Comparison of ENCODE assay signal across 1 cellular context in the genomic region with DNA sequence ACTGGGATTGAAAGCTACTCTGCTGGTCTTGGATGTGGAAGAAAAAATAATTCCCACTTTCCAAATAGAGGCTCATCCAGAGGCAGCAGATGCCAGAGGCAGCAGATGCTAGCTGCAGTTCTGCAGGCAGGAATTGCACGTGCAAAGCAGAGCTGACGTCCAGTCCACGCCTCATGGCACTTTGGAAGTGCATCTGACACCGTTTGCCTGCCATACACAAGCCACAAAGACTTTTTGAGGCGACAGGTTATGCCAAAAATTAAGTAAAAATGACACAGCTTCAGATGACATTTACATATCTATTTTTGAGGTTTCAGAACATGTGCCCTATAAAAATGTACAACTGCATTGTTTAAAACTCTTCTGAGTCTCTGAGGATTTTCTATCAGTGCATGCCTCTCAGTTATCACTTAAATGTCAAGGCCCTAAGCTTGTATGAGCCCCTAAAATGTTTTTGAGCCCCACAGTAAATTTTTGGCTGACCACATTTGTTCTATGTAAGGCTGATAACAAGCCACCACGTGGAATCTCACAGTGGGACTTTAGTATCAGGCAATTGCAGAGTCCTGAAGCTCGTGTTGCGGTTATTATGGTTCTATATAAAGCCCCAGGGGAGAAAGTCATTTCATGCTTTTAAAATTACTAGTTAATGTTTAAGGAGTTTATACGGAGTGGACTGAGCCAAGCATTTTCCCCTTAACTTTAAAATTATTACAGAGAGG.
TF ChIP-seq lines count a peak whose summit lies in the region.

No MANE protein-coding gene starts in this region.

TF ChIP-seq in GM12878, 131 proteins besides CTCF, POLR2A, EP300 and RAD21 (continued from another document and continues in another):
- TF ChIP-seq, protein P1, sequence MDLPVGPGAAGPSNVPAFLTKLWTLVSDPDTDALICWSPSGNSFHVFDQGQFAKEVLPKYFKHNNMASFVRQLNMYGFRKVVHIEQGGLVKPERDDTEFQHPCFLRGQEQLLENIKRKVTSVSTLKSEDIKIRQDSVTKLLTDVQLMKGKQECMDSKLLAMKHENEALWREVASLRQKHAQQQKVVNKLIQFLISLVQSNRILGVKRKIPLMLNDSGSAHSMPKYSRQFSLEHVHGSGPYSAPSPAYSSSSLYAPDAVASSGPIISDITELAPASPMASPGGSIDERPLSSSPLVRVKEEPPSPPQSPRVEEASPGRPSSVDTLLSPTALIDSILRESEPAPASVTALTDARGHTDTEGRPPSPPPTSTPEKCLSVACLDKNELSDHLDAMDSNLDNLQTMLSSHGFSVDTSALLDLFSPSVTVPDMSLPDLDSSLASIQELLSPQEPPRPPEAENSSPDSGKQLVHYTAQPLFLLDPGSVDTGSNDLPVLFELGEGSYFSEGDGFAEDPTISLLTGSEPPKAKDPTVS (IDR thresholded peaks at IDR 0.05; ENCODE audit: low read depth, low read length): no peak
- peak; percentile 92 for TF ChIP-seq MTA2 (IDR thresholded peaks at IDR 0.05; ENCODE audit: low read depth)
- TF ChIP-seq MEF2B (IDR thresholded peaks at IDR 0.05; ENCODE audit: partially characterized antibody, poor library complexity, severe bottlenecking): peak; percentile 98
- TF ChIP-seq, protein P2, sequence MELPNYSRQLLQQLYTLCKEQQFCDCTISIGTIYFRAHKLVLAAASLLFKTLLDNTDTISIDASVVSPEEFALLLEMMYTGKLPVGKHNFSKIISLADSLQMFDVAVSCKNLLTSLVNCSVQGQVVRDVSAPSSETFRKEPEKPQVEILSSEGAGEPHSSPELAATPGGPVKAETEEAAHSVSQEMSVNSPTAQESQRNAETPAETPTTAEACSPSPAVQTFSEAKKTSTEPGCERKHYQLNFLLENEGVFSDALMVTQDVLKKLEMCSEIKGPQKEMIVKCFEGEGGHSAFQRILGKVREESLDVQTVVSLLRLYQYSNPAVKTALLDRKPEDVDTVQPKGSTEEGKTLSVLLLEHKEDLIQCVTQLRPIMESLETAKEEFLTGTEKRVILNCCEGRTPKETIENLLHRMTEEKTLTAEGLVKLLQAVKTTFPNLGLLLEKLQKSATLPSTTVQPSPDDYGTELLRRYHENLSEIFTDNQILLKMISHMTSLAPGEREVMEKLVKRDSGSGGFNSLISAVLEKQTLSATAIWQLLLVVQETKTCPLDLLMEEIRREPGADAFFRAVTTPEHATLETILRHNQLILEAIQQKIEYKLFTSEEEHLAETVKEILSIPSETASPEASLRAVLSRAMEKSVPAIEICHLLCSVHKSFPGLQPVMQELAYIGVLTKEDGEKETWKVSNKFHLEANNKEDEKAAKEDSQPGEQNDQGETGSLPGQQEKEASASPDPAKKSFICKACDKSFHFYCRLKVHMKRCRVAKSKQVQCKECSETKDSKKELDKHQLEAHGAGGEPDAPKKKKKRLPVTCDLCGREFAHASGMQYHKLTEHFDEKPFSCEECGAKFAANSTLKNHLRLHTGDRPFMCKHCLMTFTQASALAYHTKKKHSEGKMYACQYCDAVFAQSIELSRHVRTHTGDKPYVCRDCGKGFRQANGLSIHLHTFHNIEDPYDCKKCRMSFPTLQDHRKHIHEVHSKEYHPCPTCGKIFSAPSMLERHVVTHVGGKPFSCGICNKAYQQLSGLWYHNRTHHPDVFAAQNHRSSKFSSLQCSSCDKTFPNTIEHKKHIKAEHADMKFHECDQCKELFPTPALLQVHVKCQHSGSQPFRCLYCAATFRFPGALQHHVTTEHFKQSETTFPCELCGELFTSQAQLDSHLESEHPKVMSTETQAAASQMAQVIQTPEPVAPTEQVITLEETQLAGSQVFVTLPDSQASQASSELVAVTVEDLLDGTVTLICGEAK (IDR thresholded peaks at IDR 0.05; ENCODE audit: borderline replicate concordance): 0 out of 2 replicates have a peak, but pooled peaks have one; percentile 15
- TF ChIP-seq, protein P3, sequence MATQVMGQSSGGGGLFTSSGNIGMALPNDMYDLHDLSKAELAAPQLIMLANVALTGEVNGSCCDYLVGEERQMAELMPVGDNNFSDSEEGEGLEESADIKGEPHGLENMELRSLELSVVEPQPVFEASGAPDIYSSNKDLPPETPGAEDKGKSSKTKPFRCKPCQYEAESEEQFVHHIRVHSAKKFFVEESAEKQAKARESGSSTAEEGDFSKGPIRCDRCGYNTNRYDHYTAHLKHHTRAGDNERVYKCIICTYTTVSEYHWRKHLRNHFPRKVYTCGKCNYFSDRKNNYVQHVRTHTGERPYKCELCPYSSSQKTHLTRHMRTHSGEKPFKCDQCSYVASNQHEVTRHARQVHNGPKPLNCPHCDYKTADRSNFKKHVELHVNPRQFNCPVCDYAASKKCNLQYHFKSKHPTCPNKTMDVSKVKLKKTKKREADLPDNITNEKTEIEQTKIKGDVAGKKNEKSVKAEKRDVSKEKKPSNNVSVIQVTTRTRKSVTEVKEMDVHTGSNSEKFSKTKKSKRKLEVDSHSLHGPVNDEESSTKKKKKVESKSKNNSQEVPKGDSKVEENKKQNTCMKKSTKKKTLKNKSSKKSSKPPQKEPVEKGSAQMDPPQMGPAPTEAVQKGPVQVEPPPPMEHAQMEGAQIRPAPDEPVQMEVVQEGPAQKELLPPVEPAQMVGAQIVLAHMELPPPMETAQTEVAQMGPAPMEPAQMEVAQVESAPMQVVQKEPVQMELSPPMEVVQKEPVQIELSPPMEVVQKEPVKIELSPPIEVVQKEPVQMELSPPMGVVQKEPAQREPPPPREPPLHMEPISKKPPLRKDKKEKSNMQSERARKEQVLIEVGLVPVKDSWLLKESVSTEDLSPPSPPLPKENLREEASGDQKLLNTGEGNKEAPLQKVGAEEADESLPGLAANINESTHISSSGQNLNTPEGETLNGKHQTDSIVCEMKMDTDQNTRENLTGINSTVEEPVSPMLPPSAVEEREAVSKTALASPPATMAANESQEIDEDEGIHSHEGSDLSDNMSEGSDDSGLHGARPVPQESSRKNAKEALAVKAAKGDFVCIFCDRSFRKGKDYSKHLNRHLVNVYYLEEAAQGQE (IDR thresholded peaks at IDR 0.05; ENCODE audit: low read depth, low read length): no peak
- 0 out of 2 replicates have a peak, but pooled peaks have one; percentile 27 for TF ChIP-seq TCF12 (IDR thresholded peaks at IDR 0.05; ENCODE audit: low read depth, low read length)
- TF ChIP-seq, protein P4, sequence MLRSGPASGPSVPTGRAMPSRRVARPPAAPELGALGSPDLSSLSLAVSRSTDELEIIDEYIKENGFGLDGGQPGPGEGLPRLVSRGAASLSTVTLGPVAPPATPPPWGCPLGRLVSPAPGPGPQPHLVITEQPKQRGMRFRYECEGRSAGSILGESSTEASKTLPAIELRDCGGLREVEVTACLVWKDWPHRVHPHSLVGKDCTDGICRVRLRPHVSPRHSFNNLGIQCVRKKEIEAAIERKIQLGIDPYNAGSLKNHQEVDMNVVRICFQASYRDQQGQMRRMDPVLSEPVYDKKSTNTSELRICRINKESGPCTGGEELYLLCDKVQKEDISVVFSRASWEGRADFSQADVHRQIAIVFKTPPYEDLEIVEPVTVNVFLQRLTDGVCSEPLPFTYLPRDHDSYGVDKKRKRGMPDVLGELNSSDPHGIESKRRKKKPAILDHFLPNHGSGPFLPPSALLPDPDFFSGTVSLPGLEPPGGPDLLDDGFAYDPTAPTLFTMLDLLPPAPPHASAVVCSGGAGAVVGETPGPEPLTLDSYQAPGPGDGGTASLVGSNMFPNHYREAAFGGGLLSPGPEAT (IDR thresholded peaks at IDR 0.05; ENCODE audit: low read depth): peak; percentile 59; the same call in 1 of the 2 replicates
- peak; percentile 86 for TF ChIP-seq RUNX3 (IDR thresholded peaks at IDR 0.05; ENCODE audit: low read length)
- TF ChIP-seq, protein P5, sequence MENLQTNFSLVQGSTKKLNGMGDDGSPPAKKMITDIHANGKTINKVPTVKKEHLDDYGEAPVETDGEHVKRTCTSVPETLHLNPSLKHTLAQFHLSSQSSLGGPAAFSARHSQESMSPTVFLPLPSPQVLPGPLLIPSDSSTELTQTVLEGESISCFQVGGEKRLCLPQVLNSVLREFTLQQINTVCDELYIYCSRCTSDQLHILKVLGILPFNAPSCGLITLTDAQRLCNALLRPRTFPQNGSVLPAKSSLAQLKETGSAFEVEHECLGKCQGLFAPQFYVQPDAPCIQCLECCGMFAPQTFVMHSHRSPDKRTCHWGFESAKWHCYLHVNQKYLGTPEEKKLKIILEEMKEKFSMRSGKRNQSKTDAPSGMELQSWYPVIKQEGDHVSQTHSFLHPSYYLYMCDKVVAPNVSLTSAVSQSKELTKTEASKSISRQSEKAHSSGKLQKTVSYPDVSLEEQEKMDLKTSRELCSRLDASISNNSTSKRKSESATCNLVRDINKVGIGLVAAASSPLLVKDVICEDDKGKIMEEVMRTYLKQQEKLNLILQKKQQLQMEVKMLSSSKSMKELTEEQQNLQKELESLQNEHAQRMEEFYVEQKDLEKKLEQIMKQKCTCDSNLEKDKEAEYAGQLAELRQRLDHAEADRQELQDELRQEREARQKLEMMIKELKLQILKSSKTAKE (IDR thresholded peaks at IDR 0.05; ENCODE audit: low read depth, poor library complexity, severe bottlenecking): peak; percentile 77
- TF ChIP-seq SP1 (IDR thresholded peaks at IDR 0.05; ENCODE audit: low read depth, low read length): no peak
- no peak for TF ChIP-seq KLF5 (IDR thresholded peaks at IDR 0.05; ENCODE audit: partially characterized antibody)
- TF ChIP-seq RCOR1 (conservative IDR thresholded peaks at IDR 0.05; ENCODE audit: low read depth, low read length): 0 out of 2 replicates have a peak, but pooled peaks have one; percentile 26
- TF ChIP-seq ASH2L (IDR thresholded peaks at IDR 0.05; ENCODE audit: borderline replicate concordance, low read depth): no peak; the same call in 1 of the 2 replicates
- no peak for TF ChIP-seq SREBF1 (IDR thresholded peaks at IDR 0.05; ENCODE audit: low read length)
- TF ChIP-seq JUNB (IDR thresholded peaks at IDR 0.05): peak; percentile 87
- no peak for TF ChIP-seq ZNF622 (IDR thresholded peaks at IDR 0.05)
- no peak for TF ChIP-seq STAT1 (conservative IDR thresholded peaks at IDR 0.05)
- no peak for TF ChIP-seq ESRRA (IDR thresholded peaks at IDR 0.05; ENCODE audit: low read length)
- TF ChIP-seq EZH2 (IDR thresholded peaks at IDR 0.05; ENCODE audit: borderline replicate concordance, control insufficient read depth, low read depth, low read length): no peak
- TF ChIP-seq, protein P6, sequence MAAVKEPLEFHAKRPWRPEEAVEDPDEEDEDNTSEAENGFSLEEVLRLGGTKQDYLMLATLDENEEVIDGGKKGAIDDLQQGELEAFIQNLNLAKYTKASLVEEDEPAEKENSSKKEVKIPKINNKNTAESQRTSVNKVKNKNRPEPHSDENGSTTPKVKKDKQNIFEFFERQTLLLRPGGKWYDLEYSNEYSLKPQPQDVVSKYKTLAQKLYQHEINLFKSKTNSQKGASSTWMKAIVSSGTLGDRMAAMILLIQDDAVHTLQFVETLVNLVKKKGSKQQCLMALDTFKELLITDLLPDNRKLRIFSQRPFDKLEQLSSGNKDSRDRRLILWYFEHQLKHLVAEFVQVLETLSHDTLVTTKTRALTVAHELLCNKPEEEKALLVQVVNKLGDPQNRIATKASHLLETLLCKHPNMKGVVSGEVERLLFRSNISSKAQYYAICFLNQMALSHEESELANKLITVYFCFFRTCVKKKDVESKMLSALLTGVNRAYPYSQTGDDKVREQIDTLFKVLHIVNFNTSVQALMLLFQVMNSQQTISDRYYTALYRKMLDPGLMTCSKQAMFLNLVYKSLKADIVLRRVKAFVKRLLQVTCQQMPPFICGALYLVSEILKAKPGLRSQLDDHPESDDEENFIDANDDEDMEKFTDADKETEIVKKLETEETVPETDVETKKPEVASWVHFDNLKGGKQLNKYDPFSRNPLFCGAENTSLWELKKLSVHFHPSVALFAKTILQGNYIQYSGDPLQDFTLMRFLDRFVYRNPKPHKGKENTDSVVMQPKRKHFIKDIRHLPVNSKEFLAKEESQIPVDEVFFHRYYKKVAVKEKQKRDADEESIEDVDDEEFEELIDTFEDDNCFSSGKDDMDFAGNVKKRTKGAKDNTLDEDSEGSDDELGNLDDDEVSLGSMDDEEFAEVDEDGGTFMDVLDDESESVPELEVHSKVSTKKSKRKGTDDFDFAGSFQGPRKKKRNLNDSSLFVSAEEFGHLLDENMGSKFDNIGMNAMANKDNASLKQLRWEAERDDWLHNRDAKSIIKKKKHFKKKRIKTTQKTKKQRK (IDR thresholded peaks at IDR 0.05; ENCODE audit: low read depth, low read length): no peak
- 0 out of 2 replicates have a peak, but pooled peaks have one; percentile 30 for TF ChIP-seq EED (IDR thresholded peaks at IDR 0.05; ENCODE audit: low read depth)
- TF ChIP-seq SIN3A (IDR thresholded peaks at IDR 0.05; ENCODE audit: low read depth, low read length): no peak
- no peak for TF ChIP-seq ZNF274 (IDR thresholded peaks at IDR 0.05; ENCODE audit: insufficient read depth, insufficient read length)
- TF ChIP-seq ZNF207 (IDR thresholded peaks at IDR 0.05; ENCODE audit: borderline replicate concordance): no peak; the same call in 1 of the 2 replicates
- TF ChIP-seq SRF (IDR thresholded peaks at IDR 0.05; ENCODE audit: low read depth in 2 of 2, low read length in 2 of 2): no peak
- TF ChIP-seq POLR2AphosphoS5 (IDR thresholded peaks at IDR 0.05; ENCODE audit: low read length): no peak
- TF ChIP-seq SMARCA5 (IDR thresholded peaks at IDR 0.05): 0 out of 2 replicates have a peak, but pooled peaks have one; percentile 10
- no peak for TF ChIP-seq NR2C2 (IDR thresholded peaks at IDR 0.05; ENCODE audit: borderline replicate concordance, control insufficient read depth, insufficient read length, low read depth)
- no peak for TF ChIP-seq SUPT20H (IDR thresholded peaks at IDR 0.05; ENCODE audit: borderline replicate concordance, control insufficient read depth, low read depth, low read length)
- peak; percentile 31; the same call in 1 of the 2 replicates for TF ChIP-seq BACH1 (IDR thresholded peaks at IDR 0.05; ENCODE audit: borderline replicate concordance)
- no peak for TF ChIP-seq LARP7 (IDR thresholded peaks at IDR 0.05)
- TF ChIP-seq, protein P7, sequence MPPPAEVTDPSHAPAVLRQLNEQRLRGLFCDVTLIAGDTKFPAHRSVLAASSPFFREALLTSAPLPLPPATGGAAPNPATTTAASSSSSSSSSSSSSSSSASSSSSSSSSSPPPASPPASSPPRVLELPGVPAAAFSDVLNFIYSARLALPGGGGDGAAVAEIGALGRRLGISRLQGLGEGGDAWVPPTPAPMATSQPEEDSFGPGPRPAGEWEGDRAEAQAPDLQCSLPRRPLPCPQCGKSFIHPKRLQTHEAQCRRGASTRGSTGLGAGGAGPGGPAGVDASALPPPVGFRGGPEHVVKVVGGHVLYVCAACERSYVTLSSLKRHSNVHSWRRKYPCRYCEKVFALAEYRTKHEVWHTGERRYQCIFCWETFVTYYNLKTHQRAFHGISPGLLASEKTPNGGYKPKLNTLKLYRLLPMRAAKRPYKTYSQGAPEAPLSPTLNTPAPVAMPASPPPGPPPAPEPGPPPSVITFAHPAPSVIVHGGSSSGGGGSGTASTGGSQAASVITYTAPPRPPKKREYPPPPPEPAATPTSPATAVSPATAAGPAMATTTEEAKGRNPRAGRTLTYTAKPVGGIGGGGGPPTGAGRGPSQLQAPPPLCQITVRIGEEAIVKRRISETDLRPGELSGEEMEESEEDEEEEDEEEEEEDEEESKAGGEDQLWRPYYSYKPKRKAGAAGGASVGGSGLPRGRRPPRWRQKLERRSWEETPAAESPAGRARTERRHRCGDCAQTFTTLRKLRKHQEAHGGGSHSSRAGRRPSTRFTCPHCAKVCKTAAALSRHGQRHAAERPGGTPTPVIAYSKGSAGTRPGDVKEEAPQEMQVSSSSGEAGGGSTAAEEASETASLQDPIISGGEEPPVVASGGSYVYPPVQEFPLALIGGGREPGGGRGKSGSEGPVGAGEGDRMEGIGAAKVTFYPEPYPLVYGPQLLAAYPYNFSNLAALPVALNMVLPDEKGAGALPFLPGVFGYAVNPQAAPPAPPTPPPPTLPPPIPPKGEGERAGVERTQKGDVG (CRISPR knock-in tag; IDR thresholded peaks at IDR 0.05): no peak
- TF ChIP-seq BHLHE40 (IDR thresholded peaks at IDR 0.05; ENCODE audit: borderline replicate concordance in 1 of 2, low read depth in 2 of 2, low read length in 1 of 2): peak; percentile 90 to 94
